ENCODE assay signal across 11 cellular contexts in the genomic region with DNA sequence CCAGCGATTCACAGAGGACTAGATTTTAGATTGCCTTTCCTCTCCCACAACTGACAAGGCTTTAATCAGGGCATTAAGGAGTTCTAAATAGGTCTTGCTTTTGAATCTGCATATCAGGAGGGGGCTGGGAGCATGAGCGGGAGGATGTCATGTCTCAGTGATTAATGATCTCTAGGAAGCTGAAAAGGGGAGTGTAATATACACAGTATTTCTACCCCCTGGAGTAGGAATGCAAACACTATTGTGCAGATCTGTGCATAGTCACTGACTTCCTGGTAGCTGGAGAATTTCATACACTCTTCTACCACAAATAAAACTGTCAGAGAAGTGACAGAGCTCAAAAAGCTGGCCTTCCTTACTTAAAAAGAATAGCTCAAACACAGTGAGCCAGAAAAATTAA.
DNase-seq lines count a peak whose midpoint lies in the region; ATAC-seq, FAIRE-seq and TF ChIP-seq lines count a peak whose summit lies in the region.
"Had no signal": no experiment of that assay in that cellular context is flagged by ENCODE, and none has a peak within 500 bp of the region (broad histone marks: within the 10 kb centered on the region; RNA-seq: fewer than 3 reads in every experiment).

No MANE protein-coding gene starts in this region.

- no peaks in the 10 kb centered on the region for H4K20me1 ChIP-seq in hepatocyte (ENCODE audit: insufficient read depth, poor library complexity, severe bottlenecking)

- H3K4me3 Mint-ChIP-seq in activated CD8-positive, alpha-beta T cell treated with anti-CD3 and anti-CD28 coated beads for 36 hours: no peak overlapping the region
- H3K4me3 Mint-ChIP-seq in activated CD8-positive, alpha-beta T cell treated with anti-CD3 and anti-CD28 coated beads, Interleukin-2, amount 10 ng/mL, durations not matched to agents 7 days and 5 days: no peak overlapping the region
- H3K4me3 Mint-ChIP-seq in T-helper 17 cell: no peak overlapping the region
- no peak overlapping the region for H3K4me3 Mint-ChIP-seq in activated T-cell treated with anti-CD3 and anti-CD28 coated beads, Interleukin-2, amount 50 U/mL, for 24 hours
- H3K4me3 Mint-ChIP-seq: stimulated activated naive CD8-positive, alpha-beta T cell treated with anti-CD3 and anti-CD28 coated beads, Interleukin-15, amount 100 ng/mL, for 72 hours had no signal

- peak overlapping the region; percentile 40 for H3K27ac ChIP-seq in hepatocyte
- no peak overlapping the region for H3K27ac ChIP-seq in upper lobe of right lung
- H3K27ac ChIP-seq: BLaER1 treated with 17β-estradiol and CSF1 and Interleukin-3, amounts not matched to agents 10 nM and 100 nM had no signal

- H3K4me2 ChIP-seq in hepatocyte: peak overlapping the region; percentile 27

- H3K27ac Mint-ChIP-seq in activated CD8-positive, alpha-beta T cell treated with anti-CD3 and anti-CD28 coated beads for 36 hours: peak overlapping the region; percentile 15
- no peak overlapping the region for H3K27ac Mint-ChIP-seq in activated CD8-positive, alpha-beta T cell treated with anti-CD3 and anti-CD28 coated beads, Interleukin-2, amount 10 ng/mL, durations not matched to agents 7 days and 5 days
- H3K27ac Mint-ChIP-seq in T-helper 17 cell: peak overlapping the region; percentile 51
- H3K27ac Mint-ChIP-seq in activated T-cell treated with anti-CD3 and anti-CD28 coated beads, Interleukin-2, amount 50 U/mL, for 24 hours: no peak overlapping the region

- H3K9me3 Mint-ChIP-seq in activated CD8-positive, alpha-beta T cell treated with anti-CD3 and anti-CD28 coated beads for 36 hours: no peaks in the 10 kb centered on the region
- no peaks in the 10 kb centered on the region for H3K9me3 Mint-ChIP-seq in activated CD8-positive, alpha-beta T cell treated with anti-CD3 and anti-CD28 coated beads, Interleukin-2, amount 10 ng/mL, durations not matched to agents 7 days and 5 days (ENCODE audit: insufficient read depth)
- no peaks in the 10 kb centered on the region for H3K9me3 Mint-ChIP-seq in activated T-cell treated with anti-CD3 and anti-CD28 coated beads, Interleukin-2, amount 50 U/mL, for 24 hours
- H3K9me3 Mint-ChIP-seq: stimulated activated naive CD8-positive, alpha-beta T cell treated with anti-CD3 and anti-CD28 coated beads, Interleukin-15, amount 100 ng/mL, for 72 hours had no signal

- H3K9me2 ChIP-seq in hepatocyte (replicated peaks; ENCODE audit: insufficient read depth): no peaks in the 10 kb centered on the region

- no peak for FAIRE-seq in urothelium cell line (lab: Jason Lieb, UNC)

- no peaks in the 10 kb centered on the region for H3K27me3 Mint-ChIP-seq in activated CD8-positive, alpha-beta T cell treated with anti-CD3 and anti-CD28 coated beads for 36 hours
- H3K27me3 Mint-ChIP-seq in activated CD8-positive, alpha-beta T cell treated with anti-CD3 and anti-CD28 coated beads, Interleukin-2, amount 10 ng/mL, durations not matched to agents 7 days and 5 days (ENCODE audit: low read depth): no peaks in the 10 kb centered on the region
- H3K27me3 Mint-ChIP-seq in T-helper 17 cell: no peaks in the 10 kb centered on the region
- H3K27me3 Mint-ChIP-seq in activated T-cell treated with anti-CD3 and anti-CD28 coated beads, Interleukin-2, amount 50 U/mL, for 24 hours: no peaks in the 10 kb centered on the region
- H3K27me3 Mint-ChIP-seq: stimulated activated naive CD8-positive, alpha-beta T cell treated with anti-CD3 and anti-CD28 coated beads, Interleukin-15, amount 100 ng/mL, for 72 hours had no signal

- no peak overlapping the region for H2AFZ ChIP-seq in hepatocyte

- H3K4me1 Mint-ChIP-seq in activated CD8-positive, alpha-beta T cell treated with anti-CD3 and anti-CD28 coated beads for 36 hours (ENCODE audit: low read depth): peaks cover 13% of the 10 kb centered on the region
- peaks cover 17% of the 10 kb centered on the region for H3K4me1 Mint-ChIP-seq in activated CD8-positive, alpha-beta T cell treated with anti-CD3 and anti-CD28 coated beads, Interleukin-2, amount 10 ng/mL, durations not matched to agents 7 days and 5 days (ENCODE audit: low read depth)
- H3K4me1 Mint-ChIP-seq in T-helper 17 cell: peaks cover 30% of the 10 kb centered on the region
- H3K4me1 Mint-ChIP-seq in activated T-cell treated with anti-CD3 and anti-CD28 coated beads, Interleukin-2, amount 50 U/mL, for 24 hours (ENCODE audit: low read depth): peaks cover 15% of the 10 kb centered on the region

- no peak overlapping the region for H3K4me3 ChIP-seq in hepatocyte
- H3K4me3 ChIP-seq in upper lobe of right lung: no peak overlapping the region
- H3K4me3 ChIP-seq: BLaER1 treated with 17β-estradiol and CSF1 and Interleukin-3, amounts not matched to agents 10 nM and 100 nM had no signal

- TF ChIP-seq CTCF in activated CD8-positive, alpha-beta T cell treated with anti-CD3 and anti-CD28 coated beads for 36 hours (IDR thresholded peaks at IDR 0.05): no peak
- TF ChIP-seq CTCF in hepatocyte (IDR thresholded peaks at IDR 0.05; ENCODE audit: poor library complexity) (no peak), upper lobe of right lung (IDR thresholded peaks at IDR 0.05) (no peak)

- 31% methylated on average over 2 of the region's 2 CpGs for WGBS in hepatocyte (ENCODE audit: low lambda C conversion rate, missing lambda C conversion rate)

- no peaks in the 10 kb centered on the region for H3K79me2 ChIP-seq in hepatocyte

- H3K4me1 ChIP-seq in hepatocyte (ENCODE audit: insufficient read depth): peaks cover 18% of the 10 kb centered on the region
- H3K4me1 ChIP-seq in upper lobe of right lung: peaks cover 21% of the 10 kb centered on the region

- no peak for DNase-seq in activated CD8-positive, alpha-beta T cell treated with anti-CD3 and anti-CD28 coated beads for 36 hours
- no peak for DNase-seq in activated CD8-positive, alpha-beta T cell treated with anti-CD3 and anti-CD28 coated beads, Interleukin-2, amount 10 ng/mL, durations not matched to agents 7 days and 5 days
- DNase-seq in T-helper 17 cell (no peak), hepatocyte (ENCODE audit: low spot score) (peak; percentile 17), upper lobe of right lung (no peak), urothelium cell line (ENCODE audit: low spot score) (no peak)
- DNase-seq in activated T-cell treated with anti-CD3 and anti-CD28 coated beads, Interleukin-2, amount 50 U/mL, for 24 hours: no peak
- DNase-seq in activated effector memory CD4-positive, alpha-beta T cell treated with anti-CD3 and anti-CD28 coated beads, Interleukin-2, amount 50 U/mL, for 16 hours: no peak
- DNase-seq: activated CD4-positive, alpha-beta T cell treated with anti-CD3 and anti-CD28 coated beads for 4 hours; stimulated activated naive CD8-positive, alpha-beta T cell treated with anti-CD3 and anti-CD28 coated beads, Interleukin-15, amount 100 ng/mL, for 72 hours had no signal

- H3K9me3 ChIP-seq in T-helper 17 cell (ENCODE audit: control insufficient read depth, low read length, poor library complexity, severe bottlenecking): no peaks in the 10 kb centered on the region
- no peaks in the 10 kb centered on the region for H3K9me3 ChIP-seq in hepatocyte (ENCODE audit: low read depth)
- no peaks in the 10 kb centered on the region for H3K9me3 ChIP-seq in upper lobe of right lung
- H3K9me3 ChIP-seq: BLaER1 treated with 17β-estradiol and CSF1 and Interleukin-3, amounts not matched to agents 10 nM and 100 nM had no signal

- CTCF ChIA-PET in activated CD8-positive, alpha-beta T cell treated with anti-CD3 and anti-CD28 coated beads for 36 hours (lab: Charles Lee): interaction anchor here (1.0 to 1.7 kb wide), 6 partner anchors 9 to 453 kb away, joined by 3 to 4 read pairs (median 3); no protein-coding TSS in a partner anchor
- CTCF ChIA-PET in activated CD8-positive, alpha-beta T cell treated with anti-CD3 and anti-CD28 coated beads, Interleukin-2, amount 10 ng/mL, durations not matched to agents 7 days and 5 days (lab: Charles Lee): interaction anchor here (1.2 to 3.1 kb wide), 7 partner anchors 79 to 483 kb away, joined by 3 to 16 read pairs (median 8); a partner anchor contains a TSS

- ATAC-seq in activated CD8-positive, alpha-beta T cell treated with anti-CD3 and anti-CD28 coated beads for 36 hours: no peak
- no peak for ATAC-seq in activated CD8-positive, alpha-beta T cell treated with anti-CD3 and anti-CD28 coated beads, Interleukin-2, amount 10 ng/mL, durations not matched to agents 7 days and 5 days
- ATAC-seq in T-helper 17 cell: no peak
- peak; percentile 49 for ATAC-seq in upper lobe of right lung
- ATAC-seq: stimulated activated naive CD8-positive, alpha-beta T cell treated with anti-CD3 and anti-CD28 coated beads, Interleukin-15, amount 100 ng/mL, for 72 hours had no signal

- no peaks in the 10 kb centered on the region for H3K27me3 ChIP-seq in hepatocyte
- no peaks in the 10 kb centered on the region for H3K27me3 ChIP-seq in upper lobe of right lung
- H3K27me3 ChIP-seq: BLaER1 treated with 17β-estradiol and CSF1 and Interleukin-3, amounts not matched to agents 10 nM and 100 nM had no signal

- intact Hi-C loops in activated CD8-positive, alpha-beta T cell treated with anti-CD3 and anti-CD28 coated beads for 36 hours (cut with micrococcal nuclease): loop anchor here (10.0 kb wide), 1 partner anchor 455 kb away; no protein-coding TSS in a partner anchor
- intact Hi-C loops in upper lobe of right lung (cut with DNase I): no loop called here

- POLR2A ChIA-PET in activated CD8-positive, alpha-beta T cell treated with anti-CD3 and anti-CD28 coated beads for 36 hours (lab: Charles Lee): no interaction called here
- POLR2A ChIA-PET in activated CD8-positive, alpha-beta T cell treated with anti-CD3 and anti-CD28 coated beads, Interleukin-2, amount 10 ng/mL, durations not matched to agents 7 days and 5 days (lab: Charles Lee): no interaction called here

- H3K36me3 Mint-ChIP-seq in activated CD8-positive, alpha-beta T cell treated with anti-CD3 and anti-CD28 coated beads for 36 hours (ENCODE audit: low read depth): peaks cover 5% of the 10 kb centered on the region
- H3K36me3 Mint-ChIP-seq in activated CD8-positive, alpha-beta T cell treated with anti-CD3 and anti-CD28 coated beads, Interleukin-2, amount 10 ng/mL, durations not matched to agents 7 days and 5 days (ENCODE audit: low read depth): peaks cover 8% of the 10 kb centered on the region
- peaks cover 3% of the 10 kb centered on the region for H3K36me3 Mint-ChIP-seq in T-helper 17 cell (ENCODE audit: low read depth)
- H3K36me3 Mint-ChIP-seq in activated T-cell treated with anti-CD3 and anti-CD28 coated beads, Interleukin-2, amount 50 U/mL, for 24 hours (ENCODE audit: low read depth): peaks cover 17% of the 10 kb centered on the region

- H3K36me3 ChIP-seq in hepatocyte (replicated peaks; ENCODE audit: insufficient read depth, low read depth) (no peaks in the 10 kb centered on the region), upper lobe of right lung (peaks cover 16% of the 10 kb centered on the region)

Comparison
In these comparisons a context has a peak if more than half of its experiments do, and no peak if none do; other contexts are left out.
1. H3K27ac Mint-ChIP-seq: peak in activated CD8-positive, alpha-beta T cell treated with anti-CD3 and anti-CD28 coated beads for 36 hours (single experiment) and T-helper 17 cell (single experiment); none in activated CD8-positive, alpha-beta T cell treated with anti-CD3 and anti-CD28 coated beads, Interleukin-2, amount 10 ng/mL, durations not matched to agents 7 days and 5 days (single experiment) and activated T-cell treated with anti-CD3 and anti-CD28 coated beads, Interleukin-2, amount 50 U/mL, for 24 hours (single experiment).